26 cellular contexts compared by ENCODE assay signal in the genomic region with DNA sequence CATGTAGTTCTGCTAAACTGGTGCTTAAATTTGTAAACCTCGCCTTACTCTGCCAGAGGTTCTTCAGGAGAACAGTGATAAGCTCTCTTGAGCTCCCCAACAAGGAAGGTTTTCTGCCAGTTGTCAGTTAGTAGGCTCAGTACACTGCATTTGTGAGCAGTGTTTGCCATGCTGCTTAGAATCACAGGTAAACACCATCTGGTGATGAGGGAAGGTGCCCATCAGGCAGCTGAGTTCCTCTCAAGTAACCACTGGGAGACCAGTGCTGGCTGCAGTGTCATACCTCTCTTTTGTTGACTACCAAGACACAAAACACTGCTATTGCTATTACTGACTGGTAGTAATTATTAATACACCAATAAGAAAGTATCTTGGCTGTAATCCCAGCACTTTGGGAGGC.
"Had no signal": no experiment of that assay in that cellular context is flagged by ENCODE, and none has a peak within 500 bp of the region (broad histone marks: within the 10 kb centered on the region; RNA-seq: fewer than 3 reads in every experiment).

No MANE protein-coding gene starts in this region.

- H3K9me3 ChIP-seq: adrenal gland, left lung, lower lobe of right lung, suprapubic skin, tibial artery had no signal

- ATAC-seq: activated CD4-positive, CD25-positive, alpha-beta regulatory T cell treated with anti-CD3 and anti-CD28 coated beads, Interleukin-2, amount 50 U/mL, for 24 hours; left lung; lower lobe of right lung; natural killer cell treated with Interleukin-12 subunit alpha and Interleukin-12 subunit beta and Interleukin-15 and Interleukin-18, amount 100 ng/mL, for 72 hours; right cardiac atrium had no signal

- H3K27ac Mint-ChIP-seq: activated naive CD8-positive, alpha-beta T cell; brain; natural killer cell treated with Interleukin-12 subunit alpha and Interleukin-12 subunit beta and Interleukin-15 and Interleukin-18, amount 100 ng/mL, for 72 hours had no signal

- H3K27me3 Mint-ChIP-seq: activated naive CD8-positive, alpha-beta T cell; natural killer cell treated with Interleukin-12 subunit alpha and Interleukin-12 subunit beta and Interleukin-15 and Interleukin-18, amount 100 ng/mL, for 72 hours had no signal

- H3K27ac ChIP-seq: adrenal gland, cardiac muscle cell, coronary artery, left lung, lower lobe of right lung, suprapubic skin, tibial artery, WERI-Rb-1 had no signal

- H3K4me1 ChIP-seq: left lung had no signal

- DNase-seq: activated CD4-positive, alpha-beta T cell treated with anti-CD3 and anti-CD28 coated beads for 48 hours; activated CD4-positive, alpha-beta T cell treated with anti-CD3 and anti-CD28 coated beads, Interleukin-2, amount 50 U/mL, for 48 hours; activated CD8-positive, alpha-beta memory T cell treated with anti-CD3 and anti-CD28 coated beads for 24 hours; activated effector memory CD4-positive, alpha-beta T cell treated with Interleukin-2 at 50 U/mL for 16 hours; activated naive CD4-positive, alpha-beta T cell treated with Interleukin-2 at 50 U/mL for 16 hours; adrenal gland; aorta; dorsolateral prefrontal cortex; effector memory CD4-positive, alpha-beta T cell; left lung; lower lobe of right lung; posterior cingulate gyrus; right cardiac atrium; stimulated activated CD4-positive, alpha-beta T cell treated with anti-CD3 and anti-CD28 coated beads, Interleukin-15, amount 100 ng/mL, for 24 hours; stimulated activated CD4-positive, alpha-beta T cell treated with anti-CD3 and anti-CD28 coated beads, Interleukin-2, amount 100 ng/mL, for 24 hours; stimulated activated naive CD4-positive, alpha-beta T cell; tibial artery; WERI-Rb-1 had no signal

- H3K4me3 ChIP-seq: adrenal gland, cardiac muscle cell, coronary artery, dorsolateral prefrontal cortex, left lung, lower lobe of right lung, suprapubic skin, tibial artery had no signal

- H3K4me3 Mint-ChIP-seq: activated naive CD8-positive, alpha-beta T cell; brain; natural killer cell treated with Interleukin-12 subunit alpha and Interleukin-12 subunit beta and Interleukin-15 and Interleukin-18, amount 100 ng/mL, for 72 hours had no signal

- H3K36me3 Mint-ChIP-seq: activated naive CD8-positive, alpha-beta T cell had no signal

- FAIRE-seq: frontal cortex had no signal

- H3K9me3 Mint-ChIP-seq: natural killer cell treated with Interleukin-12 subunit alpha and Interleukin-12 subunit beta and Interleukin-15 and Interleukin-18, amount 100 ng/mL, for 72 hours had no signal

- H3K27me3 ChIP-seq: adrenal gland, cardiac muscle cell, dorsolateral prefrontal cortex, left lung, suprapubic skin, tibial artery had no signal
